ENCODE assay signal across 14 cellular contexts in the genomic region with DNA sequence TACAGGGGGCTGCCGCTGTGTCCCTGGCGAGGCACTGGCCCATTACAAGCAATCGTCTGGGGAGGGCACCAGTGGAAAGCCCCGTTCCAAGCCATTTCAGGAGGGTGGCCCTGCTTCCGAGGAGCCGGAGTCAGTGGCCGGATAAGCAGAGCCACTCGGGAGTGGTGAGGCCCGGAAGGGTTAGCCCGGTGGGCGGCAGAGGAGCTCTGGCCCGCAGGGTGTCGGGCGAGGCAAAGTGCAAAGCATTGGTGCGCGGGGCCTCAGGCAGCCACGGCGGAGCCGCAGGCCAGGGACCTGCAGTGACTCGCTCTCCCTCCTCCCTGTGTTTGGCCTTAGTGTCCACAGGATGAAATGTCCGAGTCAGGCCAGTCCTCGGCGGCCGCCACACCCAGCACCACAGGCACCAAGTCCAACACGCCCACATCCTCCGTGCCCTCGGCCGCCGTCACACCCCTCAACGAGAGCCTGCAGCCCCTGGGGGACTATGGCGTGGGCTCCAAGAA. TPM values are rescaled to one million over a fixed set of nuclear protein-coding genes. Genes with fewer than 3 reads are reported as not detected.
DNase-seq lines count a peak whose midpoint lies in the region; ATAC-seq and TF ChIP-seq lines count a peak whose summit lies in the region.
"Had no signal": no experiment of that assay in that cellular context is flagged by ENCODE, and none has a peak within 500 bp of the region (broad histone marks: within the 10 kb centered on the region; RNA-seq: fewer than 3 reads in every experiment).

No MANE protein-coding gene starts in this region.

- 96 to 100% methylated on average over 11 to 31 of the region's 31 CpGs for WGBS in endodermal cell (ENCODE audit: insufficient coverage in 1 of 2, insufficient read length in 1 of 2), 2 experiments

- no peaks in the 10 kb centered on the region for H3K4me1 Mint-ChIP-seq in activated naive CD8-positive, alpha-beta T cell treated with anti-CD3 and anti-CD28 coated beads, Interleukin-2, amount 10 ng/mL, durations not matched to agents 7 days and 5 days
- no peaks in the 10 kb centered on the region for H3K4me1 Mint-ChIP-seq in activated naive CD8-positive, alpha-beta T cell treated with anti-CD3 and anti-CD28 coated beads, Interleukin-2, amount 50 U/mL, for 24 hours
- no peaks in the 10 kb centered on the region for H3K4me1 Mint-ChIP-seq in endodermal cell
- H3K4me1 Mint-ChIP-seq: activated CD4-positive, alpha-beta T cell treated with anti-CD3 and anti-CD28 coated beads for 36 hours; activated naive CD4-positive, alpha-beta T cell treated with anti-CD3 and anti-CD28 coated beads, Interleukin-2, amount 50 U/mL, for 24 hours had no signal

- no peaks in the 10 kb centered on the region for H3K27me3 Mint-ChIP-seq in activated naive CD8-positive, alpha-beta T cell treated with anti-CD3 and anti-CD28 coated beads, Interleukin-2, amount 10 ng/mL, durations not matched to agents 7 days and 5 days
- no peaks in the 10 kb centered on the region for H3K27me3 Mint-ChIP-seq in activated naive CD8-positive, alpha-beta T cell treated with anti-CD3 and anti-CD28 coated beads, Interleukin-2, amount 50 U/mL, for 24 hours
- H3K27me3 Mint-ChIP-seq in endodermal cell (ENCODE audit: insufficient read depth): no peaks in the 10 kb centered on the region
- H3K27me3 Mint-ChIP-seq: activated CD4-positive, alpha-beta T cell treated with anti-CD3 and anti-CD28 coated beads for 36 hours; activated naive CD4-positive, alpha-beta T cell treated with anti-CD3 and anti-CD28 coated beads, Interleukin-2, amount 50 U/mL, for 24 hours had no signal

- no peaks in the 10 kb centered on the region for H3K4me1 ChIP-seq in endodermal cell (ENCODE audit: control insufficient read depth, insufficient read depth, low read length)
- H3K4me1 ChIP-seq: right lobe of liver, upper lobe of left lung had no signal

- H3K4me3 ChIP-seq in endodermal cell (ENCODE audit: low read length): no peak overlapping the region
- H3K4me3 ChIP-seq: right lobe of liver, upper lobe of left lung had no signal

- no peak overlapping the region for H3K27ac Mint-ChIP-seq in activated naive CD8-positive, alpha-beta T cell treated with anti-CD3 and anti-CD28 coated beads, Interleukin-2, amount 10 ng/mL, durations not matched to agents 7 days and 5 days
- H3K27ac Mint-ChIP-seq in activated naive CD8-positive, alpha-beta T cell treated with anti-CD3 and anti-CD28 coated beads, Interleukin-2, amount 50 U/mL, for 24 hours: no peak overlapping the region
- no peak overlapping the region for H3K27ac Mint-ChIP-seq in endodermal cell
- H3K27ac Mint-ChIP-seq: activated CD4-positive, alpha-beta T cell treated with anti-CD3 and anti-CD28 coated beads for 36 hours; T-helper 2 cell treated with Interferon-gamma antibody and Interleukin-4, amounts not matched to agents 5 μg/mL and 100 μg/mL, for 36 hours had no signal

- no peaks in the 10 kb centered on the region for H3K27me3 ChIP-seq in endodermal cell (ENCODE audit: control insufficient read depth, insufficient read depth, low read length, poor library complexity, severe bottlenecking)
- H3K27me3 ChIP-seq: neutrophil, right lobe of liver, upper lobe of left lung had no signal

- no peaks in the 10 kb centered on the region for H3K9me3 Mint-ChIP-seq in activated naive CD8-positive, alpha-beta T cell treated with anti-CD3 and anti-CD28 coated beads, Interleukin-2, amount 10 ng/mL, durations not matched to agents 7 days and 5 days
- no peaks in the 10 kb centered on the region for H3K9me3 Mint-ChIP-seq in activated naive CD8-positive, alpha-beta T cell treated with anti-CD3 and anti-CD28 coated beads, Interleukin-2, amount 50 U/mL, for 24 hours
- H3K9me3 Mint-ChIP-seq in endodermal cell: no peaks in the 10 kb centered on the region
- H3K9me3 Mint-ChIP-seq: activated naive CD4-positive, alpha-beta T cell treated with anti-CD3 and anti-CD28 coated beads, Interleukin-2, amount 50 U/mL, for 24 hours; T-helper 2 cell treated with Interferon-gamma antibody and Interleukin-4, amounts not matched to agents 5 μg/mL and 100 μg/mL, for 36 hours had no signal

- POLR2A ChIA-PET in activated naive CD8-positive, alpha-beta T cell treated with anti-CD3 and anti-CD28 coated beads, Interleukin-2, amount 10 ng/mL, durations not matched to agents 7 days and 5 days (lab: Charles Lee): no interaction called here

- no peak overlapping the region for H3K4me3 Mint-ChIP-seq in activated naive CD8-positive, alpha-beta T cell treated with anti-CD3 and anti-CD28 coated beads, Interleukin-2, amount 10 ng/mL, durations not matched to agents 7 days and 5 days
- no peak overlapping the region for H3K4me3 Mint-ChIP-seq in activated naive CD8-positive, alpha-beta T cell treated with anti-CD3 and anti-CD28 coated beads, Interleukin-2, amount 50 U/mL, for 24 hours
- no peak overlapping the region for H3K4me3 Mint-ChIP-seq in endodermal cell
- H3K4me3 Mint-ChIP-seq: activated CD4-positive, alpha-beta T cell treated with anti-CD3 and anti-CD28 coated beads for 36 hours; activated naive CD4-positive, alpha-beta T cell treated with anti-CD3 and anti-CD28 coated beads, Interleukin-2, amount 50 U/mL, for 24 hours; T-helper 2 cell treated with Interferon-gamma antibody and Interleukin-4, amounts not matched to agents 5 μg/mL and 100 μg/mL, for 36 hours had no signal

- H3K9ac ChIP-seq in endodermal cell (ENCODE audit: extremely low read depth, low read length, poor library complexity, severe bottlenecking): no peak overlapping the region

- H3K36me3 ChIP-seq in endodermal cell (ENCODE audit: control insufficient read depth, insufficient read depth, low read length): peaks cover 23% of the 10 kb centered on the region

- no peak for ATAC-seq in activated naive CD8-positive, alpha-beta T cell treated with anti-CD3 and anti-CD28 coated beads, Interleukin-2, amount 10 ng/mL, durations not matched to agents 7 days and 5 days (ENCODE audit: low read depth)
- no peak for ATAC-seq in activated naive CD8-positive, alpha-beta T cell treated with anti-CD3 and anti-CD28 coated beads, Interleukin-2, amount 50 U/mL, for 24 hours
- ATAC-seq: activated CD4-positive, alpha-beta T cell treated with anti-CD3 and anti-CD28 coated beads for 36 hours; right lobe of liver had no signal

- peaks cover 1% of the 10 kb centered on the region for H3K36me3 Mint-ChIP-seq in activated naive CD8-positive, alpha-beta T cell treated with anti-CD3 and anti-CD28 coated beads, Interleukin-2, amount 10 ng/mL, durations not matched to agents 7 days and 5 days
- no peaks in the 10 kb centered on the region for H3K36me3 Mint-ChIP-seq in activated naive CD8-positive, alpha-beta T cell treated with anti-CD3 and anti-CD28 coated beads, Interleukin-2, amount 50 U/mL, for 24 hours (ENCODE audit: low read depth)
- peaks cover 36% of the 10 kb centered on the region for H3K36me3 Mint-ChIP-seq in endodermal cell (ENCODE audit: low read depth)
- H3K36me3 Mint-ChIP-seq: activated naive CD4-positive, alpha-beta T cell treated with anti-CD3 and anti-CD28 coated beads, Interleukin-2, amount 50 U/mL, for 24 hours had no signal

- H3K9me3 ChIP-seq in endodermal cell (ENCODE audit: control insufficient read depth, low read length): no peaks in the 10 kb centered on the region
- H3K9me3 ChIP-seq: neutrophil, right lobe of liver, upper lobe of left lung had no signal

- DNase-seq in activated naive CD8-positive, alpha-beta T cell treated with anti-CD3 and anti-CD28 coated beads, Interleukin-2, amount 10 ng/mL, durations not matched to agents 7 days and 5 days: peak; percentile 20
- DNase-seq in activated naive CD8-positive, alpha-beta T cell treated with anti-CD3 and anti-CD28 coated beads, Interleukin-2, amount 50 U/mL, for 24 hours: no peak
- no peak for DNase-seq in endodermal cell
- DNase-seq in mucosa of gallbladder (ENCODE audit: low spot score): no peak
- DNase-seq in NCI-H1930 (lab: John Stamatoyannopoulos, UW): no peak
- no peak for DNase-seq in SHP77 (lab: John Stamatoyannopoulos, UW)
- DNase-seq: activated CD4-positive, alpha-beta T cell treated with anti-CD3 and anti-CD28 coated beads for 36 hours; caudate nucleus; stimulated activated CD4-positive, alpha-beta T cell treated with anti-CD3 and anti-CD28 coated beads, Interleukin-4, amount 100 ng/mL, for 24 hours had no signal

- TF ChIP-seq CTCF in endodermal cell (conservative IDR thresholded peaks at IDR 0.05): no peak

- peak overlapping the region; percentile 38 for H3K27ac ChIP-seq in endodermal cell (ENCODE audit: low read depth, low read length)
- H3K27ac ChIP-seq: neutrophil, right lobe of liver, upper lobe of left lung had no signal

RNA-seq across cellular contexts. Expression of gene NME3, which starts 24.6 kb away (rescaled TPM):
- 10 to 100 TPM; 58.1 to 60.9 TPM for total RNA-seq in activated naive CD8-positive, alpha-beta T cell treated with anti-CD3 and anti-CD28 coated beads, Interleukin-2, amount 10 ng/mL, durations not matched to agents 7 days and 5 days
- total RNA-seq in endodermal cell (10 to 100 TPM; 70.3 to 73.6 TPM), mucosa of gallbladder (129 TPM)
- polyA plus RNA-seq in endodermal cell (2013, experiment 1 of 2): 34.7 TPM
- 37.2 TPM for polyA plus RNA-seq in endodermal cell (2013, experiment 2 of 2)

RNA-seq across cellular contexts. Expression of gene EME2, which starts 25.9 kb away (rescaled TPM):
- total RNA-seq in activated naive CD8-positive, alpha-beta T cell treated with anti-CD3 and anti-CD28 coated beads, Interleukin-2, amount 10 ng/mL, durations not matched to agents 7 days and 5 days: 10 to 100 TPM; 28.7 to 36.3 TPM
- total RNA-seq in endodermal cell (10 to 100 TPM; 34.3 to 64.3 TPM), mucosa of gallbladder (31.9 TPM)
- 10.6 TPM for polyA plus RNA-seq in endodermal cell (2013, experiment 1 of 2)
- polyA plus RNA-seq in endodermal cell (2013, experiment 2 of 2): 8.8 TPM

RNA-seq across cellular contexts. Expression of gene MRPS34, which starts 26.2 kb away (rescaled TPM):
- 100 to 1,000 TPM in 1 of 2 experiments, 10 to 100 TPM in 1; 91.6 to 103 TPM for total RNA-seq in activated naive CD8-positive, alpha-beta T cell treated with anti-CD3 and anti-CD28 coated beads, Interleukin-2, amount 10 ng/mL, durations not matched to agents 7 days and 5 days
- 100 to 1,000 TPM; 137 to 164 TPM for total RNA-seq in endodermal cell
- 89.8 TPM for polyA plus RNA-seq in endodermal cell (2013, experiment 1 of 2)
- polyA plus RNA-seq in endodermal cell (2013, experiment 2 of 2): 83.0 TPM
- total RNA-seq in mucosa of gallbladder: 87.7 TPM

RNA-seq across cellular contexts. Expression of gene SPSB3, which starts 35.6 kb away (rescaled TPM):
- 10 to 100 TPM; 67.8 to 74.1 TPM for total RNA-seq in activated naive CD8-positive, alpha-beta T cell treated with anti-CD3 and anti-CD28 coated beads, Interleukin-2, amount 10 ng/mL, durations not matched to agents 7 days and 5 days
- total RNA-seq in endodermal cell: 10 to 100 TPM; 28.0 to 28.1 TPM
- polyA plus RNA-seq in endodermal cell (2013, experiment 1 of 2): 56.0 TPM
- 48.7 TPM for polyA plus RNA-seq in endodermal cell (2013, experiment 2 of 2)
- total RNA-seq in mucosa of gallbladder: 57.9 TPM

RNA-seq across cellular contexts. Expression of gene NUBP2, which starts 36.0 kb away (rescaled TPM):
- 10 to 100 TPM; 55.6 to 55.9 TPM for total RNA-seq in activated naive CD8-positive, alpha-beta T cell treated with anti-CD3 and anti-CD28 coated beads, Interleukin-2, amount 10 ng/mL, durations not matched to agents 7 days and 5 days
- total RNA-seq in endodermal cell (10 to 100 TPM; 61.1 to 61.5 TPM), mucosa of gallbladder (54.4 TPM)
- polyA plus RNA-seq in endodermal cell (2013, experiment 1 of 2): 63.0 TPM
- 58.3 TPM for polyA plus RNA-seq in endodermal cell (2013, experiment 2 of 2)
